ENCODE assay signal across 8 cellular contexts in the genomic region with DNA sequence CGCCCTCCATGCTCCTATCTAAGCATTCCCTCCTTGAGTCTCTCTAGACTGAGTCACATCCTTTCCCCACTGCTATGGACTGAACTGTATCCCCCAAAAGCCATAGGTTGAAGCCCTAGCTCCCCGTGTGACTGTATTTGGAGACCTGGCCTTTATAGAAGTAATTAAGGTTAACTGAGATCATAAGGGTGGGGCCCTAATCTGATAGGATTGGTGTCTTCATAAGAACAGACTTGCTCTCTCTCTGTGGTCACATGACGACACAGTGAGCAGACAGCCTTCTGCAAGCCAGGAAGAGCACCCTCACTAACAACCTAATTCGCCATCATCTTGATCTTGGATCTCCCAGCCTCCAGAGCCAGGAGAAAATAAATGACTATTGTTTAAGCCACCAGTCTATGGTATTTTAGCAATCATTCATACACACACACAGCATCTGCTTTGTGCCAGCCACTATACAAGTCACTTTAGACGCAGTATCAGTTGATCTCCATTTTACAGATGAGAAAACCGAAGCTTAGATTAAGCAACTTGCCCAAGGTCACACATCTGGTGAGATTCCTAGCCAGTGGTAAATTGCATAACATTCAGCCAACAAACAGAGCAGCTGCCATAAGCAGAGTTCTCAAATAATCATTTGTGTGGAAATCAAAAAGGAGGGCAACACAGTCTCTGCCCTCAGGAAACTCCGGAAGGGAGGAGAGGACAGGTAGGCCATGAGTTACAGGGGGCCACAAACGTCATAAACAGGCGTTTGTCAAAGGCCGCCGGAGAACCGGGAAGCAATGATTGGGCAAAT.
DNase-seq lines count a peak whose midpoint lies in the region; ATAC-seq, FAIRE-seq and TF ChIP-seq lines count a peak whose summit lies in the region.

No MANE protein-coding gene starts in this region.

- H3K9me3 Mint-ChIP-seq in activated CD4-positive, alpha-beta memory T cell treated with anti-CD3 and anti-CD28 coated beads for 36 hours: peaks cover 11% of the 10 kb centered on the region

- peak overlapping the region; percentile 30 for H3K4me3 Mint-ChIP-seq in activated CD4-positive, alpha-beta memory T cell treated with anti-CD3 and anti-CD28 coated beads for 36 hours

- no peaks in the 10 kb centered on the region for H3K79me2 ChIP-seq in HCT116 (ENCODE audit: insufficient read depth, low read length)
- H3K79me2 ChIP-seq in keratinocyte (ENCODE audit: control insufficient read depth, insufficient read depth, low read length): no peaks in the 10 kb centered on the region

- RAD21 ChIA-PET in HCT116 (lab: Charles Lee; ENCODE audit: low non-redundant PET in 1 of 2, low total read pairs in 2 of 2, uncharacterized antibody in 2 of 2, unreplicated experiment in 2 of 2): interaction anchor here in 1 of 2 experiments (0.9 kb wide), 1 partner anchor 288 kb away, joined by 3 read pairs; no protein-coding TSS in a partner anchor

- H3K4me1 Mint-ChIP-seq in activated CD4-positive, alpha-beta memory T cell treated with anti-CD3 and anti-CD28 coated beads for 36 hours (ENCODE audit: low read depth): peaks cover 21% of the 10 kb centered on the region

- no peak for TF ChIP-seq CTCF in A549 (IDR thresholded peaks at IDR 0.05)
- no peak for TF ChIP-seq CTCF in HCT116 (IDR thresholded peaks at IDR 0.05 in 2 of 3, conservative IDR thresholded peaks at IDR 0.05 in 1 of 3; ENCODE audit: borderline replicate concordance in 1 of 3, insufficient read depth in 1 of 3, low read depth in 2 of 3, low read length in 2 of 3)
- no peak for TF ChIP-seq CTCF in keratinocyte (optimal IDR thresholded peaks at IDR 0.05 in 1 of 3, IDR thresholded peaks at IDR 0.05 in 1 of 3, conservative IDR thresholded peaks at IDR 0.05 in 1 of 3; ENCODE audit: extremely low read depth in 1 of 3, insufficient read depth in 2 of 3, low read length in 3 of 3)

- no peak for FAIRE-seq in A549 (lab: Jason Lieb, UNC)
- FAIRE-seq in keratinocyte (lab: Jason Lieb, UNC): no peak

- H4K20me1 ChIP-seq in HCT116 (ENCODE audit: insufficient read depth) (no peaks in the 10 kb centered on the region), keratinocyte (ENCODE audit: control insufficient read depth, extremely low read depth, insufficient read depth, low read length) (no peaks in the 10 kb centered on the region)

- no peak for ATAC-seq in A549
- no peak for ATAC-seq in HCT116
- no peak for ATAC-seq in HG03139 (IDR thresholded peaks at IDR 0.05; ENCODE audit: unreplicated experiment)
- ATAC-seq in GM19463 (IDR thresholded peaks at IDR 0.05; ENCODE audit: unreplicated experiment): no peak
- no peak for ATAC-seq in HG03039 (IDR thresholded peaks at IDR 0.05; ENCODE audit: unreplicated experiment)

- peaks cover 40% of the 10 kb centered on the region for H3K27me3 Mint-ChIP-seq in activated CD4-positive, alpha-beta memory T cell treated with anti-CD3 and anti-CD28 coated beads for 36 hours

- H3K36me3 Mint-ChIP-seq in activated CD4-positive, alpha-beta memory T cell treated with anti-CD3 and anti-CD28 coated beads for 36 hours: peaks cover 3% of the 10 kb centered on the region

- 95% methylated on average over 12 of the region's 12 CpGs for WGBS in A549 (ENCODE audit: missing lambda C conversion rate)

- H3K36me3 ChIP-seq in HCT116 (ENCODE audit: control insufficient read depth in 1 of 2, insufficient read depth in 2 of 2, low read length in 2 of 2) (no peaks in the 10 kb centered on the region), keratinocyte (ENCODE audit: control insufficient read depth in 2 of 2, extremely low read depth in 1 of 2, insufficient read depth in 2 of 2, low read length in 2 of 2) (no peaks in the 10 kb centered on the region)

- POLR2A ChIA-PET in A549 (lab: Yijun Ruan, JAX) (interaction anchor here (0.8 kb wide), 1 partner anchor 64 kb away, joined by 3 read pairs; no protein-coding TSS in a partner anchor), HCT116 (lab: Charles Lee) (interaction anchor here (0.7 kb wide), 1 partner anchor 243 kb away, joined by 3 read pairs; no protein-coding TSS in a partner anchor)
- POLR2A ChIA-PET in activated CD4-positive, alpha-beta memory T cell treated with anti-CD3 and anti-CD28 coated beads for 36 hours (lab: Charles Lee): interaction anchor here (1.1 kb wide), 1 partner anchor 40 kb away, joined by 3 read pairs; no protein-coding TSS in a partner anchor

- intact Hi-C loops in HCT116 (cut with micrococcal nuclease): loop anchor here (5.0 kb wide), 1 partner anchor 68 kb away; the partner anchor contains the start of gene HES1
- intact Hi-C loops in activated CD4-positive, alpha-beta memory T cell treated with anti-CD3 and anti-CD28 coated beads for 36 hours (cut with micrococcal nuclease): loop anchor here (2.0 to 5.0 kb wide), 3 partner anchors 68 to 238 kb away; partner anchors contain the start of gene HES1

- H3K4me2 ChIP-seq in A549 (peak overlapping the region; percentile 93; the same call in 1 of the 3 replicates), HCT116 (ENCODE audit: low read length) (peak overlapping the region; percentile 81; the same call in 1 of the 2 replicates), keratinocyte (ENCODE audit: control insufficient read depth, extremely low read depth, insufficient read depth, low read depth, low read length) (no peak overlapping the region)

- no peak for TF ChIP-seq RAD21 in A549 (conservative IDR thresholded peaks at IDR 0.05 in 1 of 2, IDR thresholded peaks at IDR 0.05 in 1 of 2)
- TF ChIP-seq RAD21 in HCT116 (IDR thresholded peaks at IDR 0.05; ENCODE audit: low read depth): no peak

- H3K9ac ChIP-seq in HCT116 (ENCODE audit: low read length) (no peak overlapping the region), keratinocyte (ENCODE audit: control insufficient read depth, extremely low read depth, insufficient read depth, low read length) (no peak overlapping the region)

- dilution Hi-C loops in keratinocyte (cut with MboI; ENCODE audit: extremely low pct_ligation_motif_present, low sequenced_read_pairs): no loop called here

- no peaks in the 10 kb centered on the region for H3K27me3 ChIP-seq in HCT116 (ENCODE audit: insufficient read depth, low read length)
- H3K27me3 ChIP-seq in keratinocyte (ENCODE audit: control insufficient read depth, extremely low read depth, insufficient read depth, low read length): no peaks in the 10 kb centered on the region

- H3K4me3 ChIP-seq in A549 (no peak overlapping the region), HCT116 (replicated peaks in 1 of 2; ENCODE audit: low read depth in 1 of 2, low read length in 2 of 2) (no peak overlapping the region), keratinocyte (ENCODE audit: control insufficient read depth in 2 of 3, extremely low read depth in 1 of 3, insufficient read depth in 2 of 3, low read depth in 1 of 3, low read length in 3 of 3) (no peak overlapping the region)

- DNase-seq in A549 (ENCODE audit: low read depth in 1 of 2, low spot score in 1 of 2): no peak
- DNase-seq in HCT116 (ENCODE audit: low read depth, low spot score): no peak
- DNase-seq in activated CD4-positive, alpha-beta memory T cell treated with anti-CD3 and anti-CD28 coated beads for 36 hours: no peak
- DNase-seq in keratinocyte (ENCODE audit: low read depth, low spot score): no peak
- no peak for DNase-seq in AG20443 (ENCODE audit: low spot score)

- TF ChIP-seq POLR2A in A549 (IDR thresholded peaks at IDR 0.05; ENCODE audit: low read length): no peak
- no peak for TF ChIP-seq POLR2A in HCT116 (IDR thresholded peaks at IDR 0.05; ENCODE audit: borderline replicate concordance, extremely low read depth, insufficient read depth, insufficient read length)

- peak overlapping the region; percentile 97 to 98; a peak in 5 of 6 replicates for H3K27ac ChIP-seq in A549
- H3K27ac ChIP-seq in HCT116 (ENCODE audit: low read depth, low read length): no peak overlapping the region
- peak overlapping the region; percentile 82 for H3K27ac ChIP-seq in keratinocyte (ENCODE audit: control insufficient read depth, insufficient read depth, low read length)

- H3K27ac Mint-ChIP-seq in activated CD4-positive, alpha-beta memory T cell treated with anti-CD3 and anti-CD28 coated beads for 36 hours: no peak overlapping the region

- H2AFZ ChIP-seq in HCT116 (ENCODE audit: low read depth, low read length, poor library complexity, severe bottlenecking) (peak overlapping the region; percentile 24), keratinocyte (ENCODE audit: control insufficient read depth, low read length) (no peak overlapping the region)

- H3K4me1 ChIP-seq in A549: peaks cover 19% of the 10 kb centered on the region
- H3K4me1 ChIP-seq in HCT116 (ENCODE audit: control insufficient read depth in 1 of 2, insufficient read depth in 2 of 2, low read length in 2 of 2): peaks cover 12 to 33% of the 10 kb centered on the region in 2 experiments
- H3K4me1 ChIP-seq in keratinocyte (ENCODE audit: control insufficient read depth, extremely low read depth, insufficient read depth, low read length): peaks cover 25% of the 10 kb centered on the region

- no peaks in the 10 kb centered on the region for H3K9me1 ChIP-seq in keratinocyte (ENCODE audit: control insufficient read depth, extremely low read depth, insufficient read depth, low read length)

- H3K9me3 ChIP-seq in A549: 0 out of 3 replicates have a peak, but pooled peaks cover 12% of the 10 kb centered on the region
- H3K9me3 ChIP-seq in HCT116 (ENCODE audit: control insufficient read depth in 1 of 2, insufficient read depth in 1 of 2, low read depth in 1 of 2, low read length in 2 of 2): peaks cover 0 to 9% of the 10 kb centered on the region in 2 experiments; a peak in 3 of 4 replicates
- peaks cover 7% of the 10 kb centered on the region for H3K9me3 ChIP-seq in keratinocyte (ENCODE audit: control insufficient read depth, low read depth, low read length)

- TF ChIP-seq EP300 in A549 (IDR thresholded peaks at IDR 0.05): no peak

- no peaks in the 10 kb centered on the region for H3K9me2 ChIP-seq in HCT116 (ENCODE audit: insufficient read depth)

- no TSS peak for BruUV-seq in HCT116 (replicated peaks; lab: Mats Ljungman, UMichigan)

- CTCF ChIA-PET in A549 (lab: Yijun Ruan, JAX) (interaction anchor here (1.3 to 1.6 kb wide), 2 partner anchors 9 to 246 kb away, joined by 3 to 5 read pairs; no protein-coding TSS in a partner anchor), HCT116 (lab: Charles Lee) (no interaction called here)
- CTCF ChIA-PET in activated CD4-positive, alpha-beta memory T cell treated with anti-CD3 and anti-CD28 coated beads for 36 hours (lab: Charles Lee): no interaction called here

TF ChIP-seq in A549, 52 proteins besides CTCF, POLR2A, EP300 and RAD21 (continues in another document):
- TF ChIP-seq HEYL (CRISPR knock-in tag; IDR thresholded peaks at IDR 0.05) (no peak), TP53 (CRISPR knock-in tag; IDR thresholded peaks at IDR 0.05) (no peak), HOXA7 (CRISPR knock-in tag; IDR thresholded peaks at IDR 0.05) (no peak), ZFP36 (IDR thresholded peaks at IDR 0.05; ENCODE audit: borderline replicate concordance, partially characterized antibody) (no peak)

TF ChIP-seq in HCT116, 20 proteins besides CTCF, POLR2A, EP300 and RAD21 (continues in another document):
- TF ChIP-seq EGR1 (IDR thresholded peaks at IDR 0.05; ENCODE audit: low read depth) (no peak), CBX3 (IDR thresholded peaks at IDR 0.05; ENCODE audit: low read depth) (peak; percentile 65; the same call in 1 of the 2 replicates), JUND (IDR thresholded peaks at IDR 0.05) (no peak)
